Comparison of ENCODE assay signal across 1 cellular context in genomic region chr1:174880171-174880570, GRCh38.
TF ChIP-seq lines count a peak whose summit lies in the region.

No MANE protein-coding gene starts in this region.

TF ChIP-seq in K562, 482 proteins besides CTCF, POLR2A, EP300 and RAD21 (continued from another document):
- TF ChIP-seq RAD51 (IDR thresholded peaks at IDR 0.05; ENCODE audit: borderline replicate concordance, low read depth) = no peak
- no peak for TF ChIP-seq ZC3H11A (IDR thresholded peaks at IDR 0.05; ENCODE audit: low read depth, low read length)
- TF ChIP-seq, protein P1, sequence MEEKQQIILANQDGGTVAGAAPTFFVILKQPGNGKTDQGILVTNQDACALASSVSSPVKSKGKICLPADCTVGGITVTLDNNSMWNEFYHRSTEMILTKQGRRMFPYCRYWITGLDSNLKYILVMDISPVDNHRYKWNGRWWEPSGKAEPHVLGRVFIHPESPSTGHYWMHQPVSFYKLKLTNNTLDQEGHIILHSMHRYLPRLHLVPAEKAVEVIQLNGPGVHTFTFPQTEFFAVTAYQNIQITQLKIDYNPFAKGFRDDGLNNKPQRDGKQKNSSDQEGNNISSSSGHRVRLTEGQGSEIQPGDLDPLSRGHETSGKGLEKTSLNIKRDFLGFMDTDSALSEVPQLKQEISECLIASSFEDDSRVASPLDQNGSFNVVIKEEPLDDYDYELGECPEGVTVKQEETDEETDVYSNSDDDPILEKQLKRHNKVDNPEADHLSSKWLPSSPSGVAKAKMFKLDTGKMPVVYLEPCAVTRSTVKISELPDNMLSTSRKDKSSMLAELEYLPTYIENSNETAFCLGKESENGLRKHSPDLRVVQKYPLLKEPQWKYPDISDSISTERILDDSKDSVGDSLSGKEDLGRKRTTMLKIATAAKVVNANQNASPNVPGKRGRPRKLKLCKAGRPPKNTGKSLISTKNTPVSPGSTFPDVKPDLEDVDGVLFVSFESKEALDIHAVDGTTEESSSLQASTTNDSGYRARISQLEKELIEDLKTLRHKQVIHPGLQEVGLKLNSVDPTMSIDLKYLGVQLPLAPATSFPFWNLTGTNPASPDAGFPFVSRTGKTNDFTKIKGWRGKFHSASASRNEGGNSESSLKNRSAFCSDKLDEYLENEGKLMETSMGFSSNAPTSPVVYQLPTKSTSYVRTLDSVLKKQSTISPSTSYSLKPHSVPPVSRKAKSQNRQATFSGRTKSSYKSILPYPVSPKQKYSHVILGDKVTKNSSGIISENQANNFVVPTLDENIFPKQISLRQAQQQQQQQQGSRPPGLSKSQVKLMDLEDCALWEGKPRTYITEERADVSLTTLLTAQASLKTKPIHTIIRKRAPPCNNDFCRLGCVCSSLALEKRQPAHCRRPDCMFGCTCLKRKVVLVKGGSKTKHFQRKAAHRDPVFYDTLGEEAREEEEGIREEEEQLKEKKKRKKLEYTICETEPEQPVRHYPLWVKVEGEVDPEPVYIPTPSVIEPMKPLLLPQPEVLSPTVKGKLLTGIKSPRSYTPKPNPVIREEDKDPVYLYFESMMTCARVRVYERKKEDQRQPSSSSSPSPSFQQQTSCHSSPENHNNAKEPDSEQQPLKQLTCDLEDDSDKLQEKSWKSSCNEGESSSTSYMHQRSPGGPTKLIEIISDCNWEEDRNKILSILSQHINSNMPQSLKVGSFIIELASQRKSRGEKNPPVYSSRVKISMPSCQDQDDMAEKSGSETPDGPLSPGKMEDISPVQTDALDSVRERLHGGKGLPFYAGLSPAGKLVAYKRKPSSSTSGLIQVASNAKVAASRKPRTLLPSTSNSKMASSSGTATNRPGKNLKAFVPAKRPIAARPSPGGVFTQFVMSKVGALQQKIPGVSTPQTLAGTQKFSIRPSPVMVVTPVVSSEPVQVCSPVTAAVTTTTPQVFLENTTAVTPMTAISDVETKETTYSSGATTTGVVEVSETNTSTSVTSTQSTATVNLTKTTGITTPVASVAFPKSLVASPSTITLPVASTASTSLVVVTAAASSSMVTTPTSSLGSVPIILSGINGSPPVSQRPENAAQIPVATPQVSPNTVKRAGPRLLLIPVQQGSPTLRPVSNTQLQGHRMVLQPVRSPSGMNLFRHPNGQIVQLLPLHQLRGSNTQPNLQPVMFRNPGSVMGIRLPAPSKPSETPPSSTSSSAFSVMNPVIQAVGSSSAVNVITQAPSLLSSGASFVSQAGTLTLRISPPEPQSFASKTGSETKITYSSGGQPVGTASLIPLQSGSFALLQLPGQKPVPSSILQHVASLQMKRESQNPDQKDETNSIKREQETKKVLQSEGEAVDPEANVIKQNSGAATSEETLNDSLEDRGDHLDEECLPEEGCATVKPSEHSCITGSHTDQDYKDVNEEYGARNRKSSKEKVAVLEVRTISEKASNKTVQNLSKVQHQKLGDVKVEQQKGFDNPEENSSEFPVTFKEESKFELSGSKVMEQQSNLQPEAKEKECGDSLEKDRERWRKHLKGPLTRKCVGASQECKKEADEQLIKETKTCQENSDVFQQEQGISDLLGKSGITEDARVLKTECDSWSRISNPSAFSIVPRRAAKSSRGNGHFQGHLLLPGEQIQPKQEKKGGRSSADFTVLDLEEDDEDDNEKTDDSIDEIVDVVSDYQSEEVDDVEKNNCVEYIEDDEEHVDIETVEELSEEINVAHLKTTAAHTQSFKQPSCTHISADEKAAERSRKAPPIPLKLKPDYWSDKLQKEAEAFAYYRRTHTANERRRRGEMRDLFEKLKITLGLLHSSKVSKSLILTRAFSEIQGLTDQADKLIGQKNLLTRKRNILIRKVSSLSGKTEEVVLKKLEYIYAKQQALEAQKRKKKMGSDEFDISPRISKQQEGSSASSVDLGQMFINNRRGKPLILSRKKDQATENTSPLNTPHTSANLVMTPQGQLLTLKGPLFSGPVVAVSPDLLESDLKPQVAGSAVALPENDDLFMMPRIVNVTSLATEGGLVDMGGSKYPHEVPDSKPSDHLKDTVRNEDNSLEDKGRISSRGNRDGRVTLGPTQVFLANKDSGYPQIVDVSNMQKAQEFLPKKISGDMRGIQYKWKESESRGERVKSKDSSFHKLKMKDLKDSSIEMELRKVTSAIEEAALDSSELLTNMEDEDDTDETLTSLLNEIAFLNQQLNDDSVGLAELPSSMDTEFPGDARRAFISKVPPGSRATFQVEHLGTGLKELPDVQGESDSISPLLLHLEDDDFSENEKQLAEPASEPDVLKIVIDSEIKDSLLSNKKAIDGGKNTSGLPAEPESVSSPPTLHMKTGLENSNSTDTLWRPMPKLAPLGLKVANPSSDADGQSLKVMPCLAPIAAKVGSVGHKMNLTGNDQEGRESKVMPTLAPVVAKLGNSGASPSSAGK (IDR thresholded peaks at IDR 0.05) = 0 out of 2 replicates have a peak, but pooled peaks have one; percentile 35
- TF ChIP-seq PHB2 (IDR thresholded peaks at IDR 0.05; ENCODE audit: low read depth) = no peak
- TF ChIP-seq MED1 (CRISPR knock-in tag; IDR thresholded peaks at IDR 0.05; ENCODE audit: borderline replicate concordance) = no peak
- TF ChIP-seq HDAC1 (IDR thresholded peaks at IDR 0.05) = no peak
- no peak for TF ChIP-seq ZKSCAN1 (IDR thresholded peaks at IDR 0.05; ENCODE audit: low read depth, low read length)
- no peak for TF ChIP-seq NFE2 (IDR thresholded peaks at IDR 0.05; ENCODE audit: low read depth)
- no peak for TF ChIP-seq BRD9 (IDR thresholded peaks at IDR 0.05; ENCODE audit: low read depth, partially characterized antibody)
- TF ChIP-seq CBX3 (IDR thresholded peaks at IDR 0.05; ENCODE audit: borderline replicate concordance in 1 of 2, low read length in 2 of 2) = no peak
- TF ChIP-seq RNF2 (IDR thresholded peaks at IDR 0.05) = no peak
- TF ChIP-seq, protein P2, sequence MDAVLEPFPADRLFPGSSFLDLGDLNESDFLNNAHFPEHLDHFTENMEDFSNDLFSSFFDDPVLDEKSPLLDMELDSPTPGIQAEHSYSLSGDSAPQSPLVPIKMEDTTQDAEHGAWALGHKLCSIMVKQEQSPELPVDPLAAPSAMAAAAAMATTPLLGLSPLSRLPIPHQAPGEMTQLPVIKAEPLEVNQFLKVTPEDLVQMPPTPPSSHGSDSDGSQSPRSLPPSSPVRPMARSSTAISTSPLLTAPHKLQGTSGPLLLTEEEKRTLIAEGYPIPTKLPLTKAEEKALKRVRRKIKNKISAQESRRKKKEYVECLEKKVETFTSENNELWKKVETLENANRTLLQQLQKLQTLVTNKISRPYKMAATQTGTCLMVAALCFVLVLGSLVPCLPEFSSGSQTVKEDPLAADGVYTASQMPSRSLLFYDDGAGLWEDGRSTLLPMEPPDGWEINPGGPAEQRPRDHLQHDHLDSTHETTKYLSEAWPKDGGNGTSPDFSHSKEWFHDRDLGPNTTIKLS (IDR thresholded peaks at IDR 0.05; ENCODE audit: borderline replicate concordance, low read depth) = no peak
- TF ChIP-seq ZNF717 (CRISPR knock-in tag; IDR thresholded peaks at IDR 0.05) = no peak
- TF ChIP-seq FOSL1 (tag; conservative IDR thresholded peaks at IDR 0.05) = peak; percentile 78
- TF ChIP-seq ZNF609 (CRISPR knock-in tag; IDR thresholded peaks at IDR 0.05; ENCODE audit: borderline replicate concordance) = no peak
- no peak for TF ChIP-seq PTTG1 (tag; IDR thresholded peaks at IDR 0.05; ENCODE audit: low read depth)
